Comparison of ENCODE assay signal across 9 cellular contexts in the genomic region with DNA sequence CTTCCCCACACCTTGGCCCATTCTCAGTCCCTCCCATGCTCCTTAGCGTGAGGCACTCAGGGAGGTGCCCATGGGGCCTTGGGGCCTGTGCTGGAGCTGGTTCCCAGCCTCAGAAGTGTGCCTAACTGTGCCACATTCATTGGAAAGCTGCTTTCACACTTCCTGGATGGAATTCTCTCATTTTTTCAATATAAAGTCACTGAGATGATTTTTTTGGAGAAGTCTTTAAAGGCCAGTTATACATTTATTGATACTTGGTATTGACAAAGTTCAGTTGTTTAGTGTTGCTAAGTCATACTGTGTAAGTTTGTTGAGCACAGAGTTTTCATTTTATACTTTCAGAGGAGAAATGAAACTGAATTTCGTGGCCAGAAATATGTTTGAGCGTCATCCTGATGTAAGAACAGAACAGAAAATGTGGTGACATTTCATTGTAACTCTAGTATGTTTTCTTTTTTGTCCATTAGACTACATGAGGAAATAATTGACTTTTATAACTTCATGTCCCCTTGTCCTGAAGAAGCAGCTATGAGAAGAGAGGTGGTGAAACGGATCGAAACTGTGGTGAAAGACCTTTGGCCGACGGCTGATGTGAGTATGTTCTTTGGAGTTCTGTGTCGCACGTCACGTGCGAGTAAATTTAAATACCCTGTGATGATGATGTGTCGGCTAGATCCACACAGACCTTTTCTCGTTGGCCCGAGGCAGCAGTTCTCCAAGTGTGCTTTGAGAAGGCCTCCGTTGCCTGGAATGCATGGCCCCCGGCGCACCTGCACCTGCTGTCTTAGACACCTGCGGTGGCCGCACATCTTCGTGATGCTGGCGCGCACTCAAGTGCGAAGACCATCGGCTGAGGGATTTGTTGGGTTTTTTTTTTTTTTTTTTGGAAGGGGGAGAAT. TPM values are rescaled to one million over a fixed set of nuclear protein-coding genes. Genes with fewer than 3 reads are reported as not detected.
DNase-seq lines count a peak whose midpoint lies in the region; ATAC-seq and TF ChIP-seq lines count a peak whose summit lies in the region.
"Had no signal": no experiment of that assay in that cellular context is flagged by ENCODE, and none has a peak within 500 bp of the region (broad histone marks: within the 10 kb centered on the region; RNA-seq: fewer than 3 reads in every experiment).

No MANE protein-coding gene starts in this region.

- POLR2A ChIA-PET in activated naive CD8-positive, alpha-beta T cell treated with anti-CD3 and anti-CD28 coated beads, Interleukin-2, amount 10 ng/mL, durations not matched to agents 7 days and 5 days (lab: Charles Lee), result interaction anchor here (1.0 kb wide), 2 partner anchors 14 to 104 kb away, joined by 3 to 6 read pairs; a partner anchor contains a TSS

- peaks cover 29% of the 10 kb centered on the region for H3K36me3 Mint-ChIP-seq in activated naive CD8-positive, alpha-beta T cell treated with anti-CD3 and anti-CD28 coated beads, Interleukin-2, amount 10 ng/mL, durations not matched to agents 7 days and 5 days

- ATAC-seq in GM19372 (IDR thresholded peaks at IDR 0.05; ENCODE audit: low read depth, unreplicated experiment), result peak; percentile 74
- peak; percentile 63 for ATAC-seq in HG03097 (IDR thresholded peaks at IDR 0.05; ENCODE audit: low FRiP score, unreplicated experiment)
- peak; percentile 35 for ATAC-seq in activated naive CD8-positive, alpha-beta T cell treated with anti-CD3 and anti-CD28 coated beads, Interleukin-2, amount 10 ng/mL, durations not matched to agents 7 days and 5 days (ENCODE audit: low read depth)
- no peak for ATAC-seq in Right ventricle myocardium inferior

- no peaks in the 10 kb centered on the region for H3K9me3 ChIP-seq in esophagus squamous epithelium
- H3K9me3 ChIP-seq in BE2C, result no peaks in the 10 kb centered on the region

- DNase-seq in activated naive CD8-positive, alpha-beta T cell treated with anti-CD3 and anti-CD28 coated beads, Interleukin-2, amount 10 ng/mL, durations not matched to agents 7 days and 5 days, result no peak
- no peak for DNase-seq in esophagus squamous epithelium (lab: John Stamatoyannopoulos, UW)
- DNase-seq in Right ventricle myocardium inferior (ENCODE audit: missing footprints), result no peak
- no peak for DNase-seq in BE2C
- DNase-seq in caudate nucleus (lab: John Stamatoyannopoulos, UW), result no peak
- DNase-seq: SIG-M5 had no signal

- H3K27ac ChIP-seq in esophagus squamous epithelium (no peak overlapping the region), caudate nucleus (ENCODE audit: low read depth, low read length) (no peak overlapping the region)

- TF ChIP-seq POLR2A in esophagus squamous epithelium (IDR thresholded peaks at IDR 0.05), result no peak

- intact Hi-C loops in esophagus squamous epithelium (cut with DNase I), result no loop called here
- intact Hi-C loops in Right ventricle myocardium inferior (cut with DNase I), result no loop called here

- H3K27me3 ChIP-seq in esophagus squamous epithelium, result no peaks in the 10 kb centered on the region
- H3K27me3 ChIP-seq in BE2C, result no peaks in the 10 kb centered on the region

- no peaks in the 10 kb centered on the region for H3K9me3 Mint-ChIP-seq in activated naive CD8-positive, alpha-beta T cell treated with anti-CD3 and anti-CD28 coated beads, Interleukin-2, amount 10 ng/mL, durations not matched to agents 7 days and 5 days

- H3K36me3 ChIP-seq in esophagus squamous epithelium, result peaks cover 5 to 49% (median 14%) of the 10 kb centered on the region in 3 donors
- peaks cover 45% of the 10 kb centered on the region for H3K36me3 ChIP-seq in BE2C

- WGBS in esophagus squamous epithelium, 2 donors, result 79 to 92% methylated on average over 24 of the region's 24 CpGs

- H3K4me3 ChIP-seq in GM08714 (ENCODE audit: low read length) (peak overlapping the region; percentile 27; the same call in 1 of the 2 replicates), esophagus squamous epithelium (no peak overlapping the region), BE2C (ENCODE audit: low read depth, low read length) (no peak overlapping the region)

- peak overlapping the region; percentile 46 for H3K4me3 Mint-ChIP-seq in activated naive CD8-positive, alpha-beta T cell treated with anti-CD3 and anti-CD28 coated beads, Interleukin-2, amount 10 ng/mL, durations not matched to agents 7 days and 5 days

- peaks cover 45% of the 10 kb centered on the region for H3K4me1 Mint-ChIP-seq in activated naive CD8-positive, alpha-beta T cell treated with anti-CD3 and anti-CD28 coated beads, Interleukin-2, amount 10 ng/mL, durations not matched to agents 7 days and 5 days

- no peaks in the 10 kb centered on the region for H3K27me3 Mint-ChIP-seq in activated naive CD8-positive, alpha-beta T cell treated with anti-CD3 and anti-CD28 coated beads, Interleukin-2, amount 10 ng/mL, durations not matched to agents 7 days and 5 days

- H3K4me1 ChIP-seq in esophagus squamous epithelium (peaks cover 5 to 34% (median 14%) of the 10 kb centered on the region in 3 donors), BE2C (peaks cover 6% of the 10 kb centered on the region; the same call in 1 of the 2 replicates)

- TF ChIP-seq CTCF in esophagus squamous epithelium (IDR thresholded peaks at IDR 0.05) (no peak), BE2C (IDR thresholded peaks at IDR 0.05; ENCODE audit: low read depth, low read length) (no peak)

- H3K27ac Mint-ChIP-seq in activated naive CD8-positive, alpha-beta T cell treated with anti-CD3 and anti-CD28 coated beads, Interleukin-2, amount 10 ng/mL, durations not matched to agents 7 days and 5 days, result peak overlapping the region; percentile 93

RNA-seq across cellular contexts. Expression of a gene that starts 24.1 kb away (rescaled TPM):
- total RNA-seq in activated naive CD8-positive, alpha-beta T cell treated with anti-CD3 and anti-CD28 coated beads, Interleukin-2, amount 10 ng/mL, durations not matched to agents 7 days and 5 days, result 10 to 100 TPM; 47.0 to 47.1 TPM
- total RNA-seq in esophagus squamous epithelium (10 to 100 TPM in 2 of 4 donors, 1 to 10 TPM in 2; 8.0 to 30.7 (median 17.9) TPM), Right ventricle myocardium inferior (13.0 TPM)
- polyA plus RNA-seq in BE2C (2012; ENCODE audit: insufficient read depth, insufficient read length, low read depth), result 39.4 TPM
